In the genomic region with DNA sequence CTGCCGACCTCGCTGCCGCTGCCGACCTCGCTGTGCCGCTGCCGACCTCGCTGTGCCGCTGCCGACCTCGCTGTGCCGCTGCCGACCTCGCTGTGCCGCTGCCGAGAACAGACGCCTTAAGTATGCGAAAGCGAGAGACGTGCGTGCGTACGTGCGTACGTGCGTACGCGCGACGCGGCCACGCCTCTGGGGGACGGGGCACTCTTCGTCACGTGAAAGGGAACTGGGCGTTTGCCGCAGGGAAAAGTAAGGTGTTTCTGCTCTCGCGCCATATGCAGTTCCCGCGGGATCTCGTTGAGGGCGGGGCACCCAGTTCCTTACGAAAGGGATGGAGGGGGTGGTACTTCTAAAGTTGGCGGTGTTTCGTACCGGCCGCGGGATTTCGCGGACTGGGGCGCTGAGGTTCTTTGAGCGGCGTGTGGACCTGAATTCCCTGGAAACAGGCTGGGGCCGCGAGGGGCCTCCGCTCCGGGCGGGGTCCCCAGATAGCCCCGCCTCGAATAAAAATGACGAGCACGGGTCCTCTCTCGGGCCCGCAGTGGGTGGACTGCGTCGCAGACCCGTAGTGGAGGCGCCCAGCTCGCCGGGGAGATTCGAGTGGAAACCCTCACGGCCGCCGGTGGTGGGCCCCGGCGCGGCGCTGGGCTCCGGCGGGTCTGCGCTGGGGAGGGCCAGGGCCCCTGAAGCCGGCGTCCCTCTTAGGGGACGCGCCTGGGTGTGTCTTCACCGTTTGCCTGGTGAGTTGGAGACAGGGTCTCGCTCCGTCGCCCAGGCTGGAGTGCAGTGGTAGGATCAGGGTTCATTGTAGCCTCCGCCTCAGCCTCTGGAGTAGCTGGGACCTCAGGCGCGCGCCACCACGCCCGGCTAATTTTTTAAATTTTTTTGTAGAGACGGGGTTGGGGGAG, we compare ENCODE assay signal across 1 cellular context.
TF ChIP-seq lines count a peak whose summit lies in the region.

A gene (minus strand): TSS at position 94 of the 905 bp plus-strand sequence. CDS start 167 bp downstream, outside the sequence.

TF ChIP-seq in HepG2, 621 proteins besides CTCF, POLR2A, EP300 and RAD21 (continued from another document and continues in another):
- TF ChIP-seq, protein P1, sequence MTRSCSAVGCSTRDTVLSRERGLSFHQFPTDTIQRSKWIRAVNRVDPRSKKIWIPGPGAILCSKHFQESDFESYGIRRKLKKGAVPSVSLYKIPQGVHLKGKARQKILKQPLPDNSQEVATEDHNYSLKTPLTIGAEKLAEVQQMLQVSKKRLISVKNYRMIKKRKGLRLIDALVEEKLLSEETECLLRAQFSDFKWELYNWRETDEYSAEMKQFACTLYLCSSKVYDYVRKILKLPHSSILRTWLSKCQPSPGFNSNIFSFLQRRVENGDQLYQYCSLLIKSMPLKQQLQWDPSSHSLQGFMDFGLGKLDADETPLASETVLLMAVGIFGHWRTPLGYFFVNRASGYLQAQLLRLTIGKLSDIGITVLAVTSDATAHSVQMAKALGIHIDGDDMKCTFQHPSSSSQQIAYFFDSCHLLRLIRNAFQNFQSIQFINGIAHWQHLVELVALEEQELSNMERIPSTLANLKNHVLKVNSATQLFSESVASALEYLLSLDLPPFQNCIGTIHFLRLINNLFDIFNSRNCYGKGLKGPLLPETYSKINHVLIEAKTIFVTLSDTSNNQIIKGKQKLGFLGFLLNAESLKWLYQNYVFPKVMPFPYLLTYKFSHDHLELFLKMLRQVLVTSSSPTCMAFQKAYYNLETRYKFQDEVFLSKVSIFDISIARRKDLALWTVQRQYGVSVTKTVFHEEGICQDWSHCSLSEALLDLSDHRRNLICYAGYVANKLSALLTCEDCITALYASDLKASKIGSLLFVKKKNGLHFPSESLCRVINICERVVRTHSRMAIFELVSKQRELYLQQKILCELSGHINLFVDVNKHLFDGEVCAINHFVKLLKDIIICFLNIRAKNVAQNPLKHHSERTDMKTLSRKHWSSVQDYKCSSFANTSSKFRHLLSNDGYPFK (CRISPR knock-in tag; IDR thresholded peaks at IDR 0.05; ENCODE audit: borderline replicate concordance) = peak; percentile 76; the same call in 1 of the 2 replicates
- TF ChIP-seq ZNF431 (CRISPR knock-in tag; IDR thresholded peaks at IDR 0.05; ENCODE audit: borderline replicate concordance, low read depth) = peak; percentile 99; the same call in 1 of the 2 replicates
- TF ChIP-seq TCF7L2 (IDR thresholded peaks at IDR 0.05; ENCODE audit: low read depth, low read length) = no peak
- TF ChIP-seq ZNF737 (CRISPR knock-in tag; IDR thresholded peaks at IDR 0.05; ENCODE audit: borderline replicate concordance) = no peak
- no peak for TF ChIP-seq ZNF432 (CRISPR knock-in tag; IDR thresholded peaks at IDR 0.05; ENCODE audit: borderline replicate concordance)
- TF ChIP-seq ZNF558 (CRISPR knock-in tag; IDR thresholded peaks at IDR 0.05; ENCODE audit: borderline replicate concordance) = peak; percentile 90; the same call in 1 of the 2 replicates
- TF ChIP-seq ZNF224 (CRISPR knock-in tag; IDR thresholded peaks at IDR 0.05) = peak; percentile 83; the same call in 1 of the 2 replicates
- TF ChIP-seq SMAD1 (CRISPR knock-in tag; IDR thresholded peaks at IDR 0.05; ENCODE audit: borderline replicate concordance, low read depth) = peak; percentile 98; the same call in 1 of the 2 replicates
- peak; percentile 98 for TF ChIP-seq BORCS8-MEF2B (CRISPR knock-in tag; IDR thresholded peaks at IDR 0.05)
- TF ChIP-seq, protein P2, sequence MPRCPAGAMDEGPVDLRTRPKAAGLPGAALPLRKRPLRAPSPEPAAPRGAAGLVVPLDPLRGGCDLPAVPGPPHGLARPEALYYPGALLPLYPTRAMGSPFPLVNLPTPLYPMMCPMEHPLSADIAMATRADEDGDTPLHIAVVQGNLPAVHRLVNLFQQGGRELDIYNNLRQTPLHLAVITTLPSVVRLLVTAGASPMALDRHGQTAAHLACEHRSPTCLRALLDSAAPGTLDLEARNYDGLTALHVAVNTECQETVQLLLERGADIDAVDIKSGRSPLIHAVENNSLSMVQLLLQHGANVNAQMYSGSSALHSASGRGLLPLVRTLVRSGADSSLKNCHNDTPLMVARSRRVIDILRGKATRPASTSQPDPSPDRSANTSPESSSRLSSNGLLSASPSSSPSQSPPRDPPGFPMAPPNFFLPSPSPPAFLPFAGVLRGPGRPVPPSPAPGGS (CRISPR knock-in tag; IDR thresholded peaks at IDR 0.05) = no peak; the same call in none of the 2 replicates
- peak; percentile 83 for TF ChIP-seq PHF20 (CRISPR knock-in tag; IDR thresholded peaks at IDR 0.05)
- TF ChIP-seq STAT5B (CRISPR knock-in tag; IDR thresholded peaks at IDR 0.05) = no peak; the same call in 1 of the 2 replicates
- no peak for TF ChIP-seq HMGA1 (CRISPR knock-in tag; conservative IDR thresholded peaks at IDR 0.05)
- peak; percentile 76 for TF ChIP-seq SNAPC2 (CRISPR knock-in tag; IDR thresholded peaks at IDR 0.05)
- TF ChIP-seq ZSCAN9 (CRISPR knock-in tag; IDR thresholded peaks at IDR 0.05; ENCODE audit: borderline replicate concordance) = peak; percentile 59; the same call in 1 of the 2 replicates
- peak; percentile 80; the same call in 1 of the 2 replicates for TF ChIP-seq ZNF253 (CRISPR knock-in tag; IDR thresholded peaks at IDR 0.05; ENCODE audit: borderline replicate concordance)
- TF ChIP-seq, protein P3, sequence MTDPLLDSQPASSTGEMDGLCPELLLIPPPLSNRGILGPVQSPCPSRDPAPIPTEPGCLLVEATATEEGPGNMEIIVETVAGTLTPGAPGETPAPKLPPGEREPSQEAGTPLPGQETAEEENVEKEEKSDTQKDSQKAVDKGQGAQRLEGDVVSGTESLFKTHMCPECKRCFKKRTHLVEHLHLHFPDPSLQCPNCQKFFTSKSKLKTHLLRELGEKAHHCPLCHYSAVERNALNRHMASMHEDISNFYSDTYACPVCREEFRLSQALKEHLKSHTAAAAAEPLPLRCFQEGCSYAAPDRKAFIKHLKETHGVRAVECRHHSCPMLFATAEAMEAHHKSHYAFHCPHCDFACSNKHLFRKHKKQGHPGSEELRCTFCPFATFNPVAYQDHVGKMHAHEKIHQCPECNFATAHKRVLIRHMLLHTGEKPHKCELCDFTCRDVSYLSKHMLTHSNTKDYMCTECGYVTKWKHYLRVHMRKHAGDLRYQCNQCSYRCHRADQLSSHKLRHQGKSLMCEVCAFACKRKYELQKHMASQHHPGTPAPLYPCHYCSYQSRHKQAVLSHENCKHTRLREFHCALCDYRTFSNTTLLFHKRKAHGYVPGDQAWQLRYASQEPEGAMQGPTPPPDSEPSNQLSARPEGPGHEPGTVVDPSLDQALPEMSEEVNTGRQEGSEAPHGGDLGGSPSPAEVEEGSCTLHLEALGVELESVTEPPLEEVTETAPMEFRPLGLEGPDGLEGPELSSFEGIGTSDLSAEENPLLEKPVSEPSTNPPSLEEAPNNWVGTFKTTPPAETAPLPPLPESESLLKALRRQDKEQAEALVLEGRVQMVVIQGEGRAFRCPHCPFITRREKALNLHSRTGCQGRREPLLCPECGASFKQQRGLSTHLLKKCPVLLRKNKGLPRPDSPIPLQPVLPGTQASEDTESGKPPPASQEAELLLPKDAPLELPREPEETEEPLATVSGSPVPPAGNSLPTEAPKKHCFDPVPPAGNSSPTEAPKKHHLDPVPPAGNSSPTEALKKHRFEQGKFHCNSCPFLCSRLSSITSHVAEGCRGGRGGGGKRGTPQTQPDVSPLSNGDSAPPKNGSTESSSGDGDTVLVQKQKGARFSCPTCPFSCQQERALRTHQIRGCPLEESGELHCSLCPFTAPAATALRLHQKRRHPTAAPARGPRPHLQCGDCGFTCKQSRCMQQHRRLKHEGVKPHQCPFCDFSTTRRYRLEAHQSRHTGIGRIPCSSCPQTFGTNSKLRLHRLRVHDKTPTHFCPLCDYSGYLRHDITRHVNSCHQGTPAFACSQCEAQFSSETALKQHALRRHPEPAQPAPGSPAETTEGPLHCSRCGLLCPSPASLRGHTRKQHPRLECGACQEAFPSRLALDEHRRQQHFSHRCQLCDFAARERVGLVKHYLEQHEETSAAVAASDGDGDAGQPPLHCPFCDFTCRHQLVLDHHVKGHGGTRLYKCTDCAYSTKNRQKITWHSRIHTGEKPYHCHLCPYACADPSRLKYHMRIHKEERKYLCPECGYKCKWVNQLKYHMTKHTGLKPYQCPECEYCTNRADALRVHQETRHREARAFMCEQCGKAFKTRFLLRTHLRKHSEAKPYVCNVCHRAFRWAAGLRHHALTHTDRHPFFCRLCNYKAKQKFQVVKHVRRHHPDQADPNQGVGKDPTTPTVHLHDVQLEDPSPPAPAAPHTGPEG (CRISPR knock-in tag; IDR thresholded peaks at IDR 0.05) = peak; percentile 82; the same call in 1 of the 2 replicates
- 0 out of 2 replicates have a peak, but pooled peaks have one; percentile 89 for TF ChIP-seq ZSCAN12 (CRISPR knock-in tag; IDR thresholded peaks at IDR 0.05)
- peak; percentile 50; the same call in 1 of the 2 replicates for TF ChIP-seq ZNF292 (CRISPR knock-in tag; IDR thresholded peaks at IDR 0.05; ENCODE audit: borderline replicate concordance, low read depth)
- TF ChIP-seq, protein P4, sequence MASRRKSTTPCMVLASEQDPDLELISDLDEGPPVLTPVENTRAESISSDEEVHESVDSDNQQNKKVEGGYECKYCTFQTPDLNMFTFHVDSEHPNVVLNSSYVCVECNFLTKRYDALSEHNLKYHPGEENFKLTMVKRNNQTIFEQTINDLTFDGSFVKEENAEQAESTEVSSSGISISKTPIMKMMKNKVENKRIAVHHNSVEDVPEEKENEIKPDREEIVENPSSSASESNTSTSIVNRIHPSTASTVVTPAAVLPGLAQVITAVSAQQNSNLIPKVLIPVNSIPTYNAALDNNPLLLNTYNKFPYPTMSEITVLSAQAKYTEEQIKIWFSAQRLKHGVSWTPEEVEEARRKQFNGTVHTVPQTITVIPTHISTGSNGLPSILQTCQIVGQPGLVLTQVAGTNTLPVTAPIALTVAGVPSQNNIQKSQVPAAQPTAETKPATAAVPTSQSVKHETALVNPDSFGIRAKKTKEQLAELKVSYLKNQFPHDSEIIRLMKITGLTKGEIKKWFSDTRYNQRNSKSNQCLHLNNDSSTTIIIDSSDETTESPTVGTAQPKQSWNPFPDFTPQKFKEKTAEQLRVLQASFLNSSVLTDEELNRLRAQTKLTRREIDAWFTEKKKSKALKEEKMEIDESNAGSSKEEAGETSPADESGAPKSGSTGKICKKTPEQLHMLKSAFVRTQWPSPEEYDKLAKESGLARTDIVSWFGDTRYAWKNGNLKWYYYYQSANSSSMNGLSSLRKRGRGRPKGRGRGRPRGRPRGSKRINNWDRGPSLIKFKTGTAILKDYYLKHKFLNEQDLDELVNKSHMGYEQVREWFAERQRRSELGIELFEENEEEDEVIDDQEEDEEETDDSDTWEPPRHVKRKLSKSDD (CRISPR knock-in tag; IDR thresholded peaks at IDR 0.05; ENCODE audit: low read depth) = peak; percentile 95
- peak; percentile 77; the same call in 1 of the 2 replicates for TF ChIP-seq ZNF788 (CRISPR knock-in tag; IDR thresholded peaks at IDR 0.05; ENCODE audit: borderline replicate concordance)
- peak; percentile 86 for TF ChIP-seq HOXA5 (CRISPR knock-in tag; IDR thresholded peaks at IDR 0.05)
- peak; percentile 70 for TF ChIP-seq PHF21A (CRISPR knock-in tag; IDR thresholded peaks at IDR 0.05)
- TF ChIP-seq ZBTB8A (CRISPR knock-in tag; IDR thresholded peaks at IDR 0.05; ENCODE audit: borderline replicate concordance, low read depth) = no peak
- no peak for TF ChIP-seq DNMT3B (CRISPR knock-in tag; conservative IDR thresholded peaks at IDR 0.05)
- no peak for TF ChIP-seq KAT2B (IDR thresholded peaks at IDR 0.05; ENCODE audit: borderline replicate concordance, low read depth, low read length)
- TF ChIP-seq ZNF530 (CRISPR knock-in tag; IDR thresholded peaks at IDR 0.05; ENCODE audit: low read depth) = no peak
- TF ChIP-seq ZNF816 (CRISPR knock-in tag; IDR thresholded peaks at IDR 0.05; ENCODE audit: borderline replicate concordance) = peak; percentile 51; the same call in 1 of the 2 replicates
- TF ChIP-seq FOXP1 (IDR thresholded peaks at IDR 0.05) = no peak
- peak; percentile 71; the same call in 1 of the 2 replicates for TF ChIP-seq FOXP1 (CRISPR knock-in tag; IDR thresholded peaks at IDR 0.05)
- peak; percentile 53; the same call in 1 of the 2 replicates for TF ChIP-seq ZNF33B (CRISPR knock-in tag; IDR thresholded peaks at IDR 0.05)
- TF ChIP-seq HDAC1 (CRISPR knock-in tag; IDR thresholded peaks at IDR 0.05) = peak; percentile 85
- TF ChIP-seq ZNF20 (CRISPR knock-in tag; IDR thresholded peaks at IDR 0.05) = 0 out of 2 replicates have a peak, but pooled peaks have one; percentile 31
- TF ChIP-seq TBP (CRISPR knock-in tag; IDR thresholded peaks at IDR 0.05) = 0 out of 2 replicates have a peak, but pooled peaks have one; percentile 40
- TF ChIP-seq, protein P5, sequence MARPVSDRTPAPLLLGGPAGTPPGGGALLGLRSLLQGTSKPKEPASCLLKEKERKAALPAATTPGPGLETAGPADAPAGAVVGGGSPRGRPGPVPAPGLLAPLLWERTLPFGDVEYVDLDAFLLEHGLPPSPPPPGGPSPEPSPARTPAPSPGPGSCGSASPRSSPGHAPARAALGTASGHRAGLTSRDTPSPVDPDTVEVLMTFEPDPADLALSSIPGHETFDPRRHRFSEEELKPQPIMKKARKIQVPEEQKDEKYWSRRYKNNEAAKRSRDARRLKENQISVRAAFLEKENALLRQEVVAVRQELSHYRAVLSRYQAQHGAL (CRISPR knock-in tag; IDR thresholded peaks at IDR 0.05; ENCODE audit: not compliant biosample characterization) = peak; percentile 94
- peak; percentile 51 for TF ChIP-seq KAT7 (CRISPR knock-in tag; IDR thresholded peaks at IDR 0.05; ENCODE audit: borderline replicate concordance)
- peak; percentile 55; the same call in 1 of the 2 replicates for TF ChIP-seq KDM4B (CRISPR knock-in tag; IDR thresholded peaks at IDR 0.05)
- TF ChIP-seq HHEX (CRISPR knock-in tag; IDR thresholded peaks at IDR 0.05) = no peak
- TF ChIP-seq, protein P6, sequence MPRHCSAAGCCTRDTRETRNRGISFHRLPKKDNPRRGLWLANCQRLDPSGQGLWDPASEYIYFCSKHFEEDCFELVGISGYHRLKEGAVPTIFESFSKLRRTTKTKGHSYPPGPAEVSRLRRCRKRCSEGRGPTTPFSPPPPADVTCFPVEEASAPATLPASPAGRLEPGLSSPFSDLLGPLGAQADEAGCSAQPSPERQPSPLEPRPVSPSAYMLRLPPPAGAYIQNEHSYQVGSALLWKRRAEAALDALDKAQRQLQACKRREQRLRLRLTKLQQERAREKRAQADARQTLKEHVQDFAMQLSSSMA (CRISPR knock-in tag; IDR thresholded peaks at IDR 0.05) = no peak; the same call in 1 of the 2 replicates
- TF ChIP-seq, protein P7, sequence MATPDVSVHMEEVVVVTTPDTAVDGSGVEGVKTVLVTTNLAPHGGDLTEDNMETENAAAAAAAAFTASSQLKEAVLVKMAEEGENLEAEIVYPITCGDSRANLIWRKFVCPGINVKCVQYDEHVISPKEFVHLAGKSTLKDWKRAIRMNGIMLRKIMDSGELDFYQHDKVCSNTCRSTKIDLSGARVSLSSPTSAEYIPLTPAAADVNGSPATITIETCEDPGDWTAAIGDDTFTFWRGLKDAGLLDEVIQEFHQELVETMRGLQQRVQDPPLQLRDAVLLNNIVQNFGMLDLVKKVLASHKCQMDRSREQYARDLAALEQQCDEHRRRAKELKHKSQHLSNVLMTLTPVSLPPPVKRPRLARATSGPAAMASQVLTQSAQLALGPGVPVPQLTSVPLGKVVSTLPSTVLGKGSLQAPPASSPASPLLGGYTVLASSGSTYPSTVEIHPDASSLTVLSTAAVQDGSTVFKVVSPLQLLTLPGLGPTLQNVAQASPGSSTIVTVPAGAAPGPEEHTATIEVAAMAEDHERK (CRISPR knock-in tag; IDR thresholded peaks at IDR 0.05; ENCODE audit: low read depth) = peak; percentile 100
- TF ChIP-seq ZNF17 (CRISPR knock-in tag; IDR thresholded peaks at IDR 0.05) = no peak
- TF ChIP-seq TAF15 (IDR thresholded peaks at IDR 0.05; ENCODE audit: low read depth, low read length, poor library complexity, severe bottlenecking) = no peak
- TF ChIP-seq ZSCAN30 (CRISPR knock-in tag; IDR thresholded peaks at IDR 0.05) = no peak
- TF ChIP-seq ZC3H4 (CRISPR knock-in tag; IDR thresholded peaks at IDR 0.05; ENCODE audit: borderline replicate concordance) = 0 out of 2 replicates have a peak, but pooled peaks have one; percentile 22
- TF ChIP-seq RFX1 (IDR thresholded peaks at IDR 0.05) = no peak
